8 cellular contexts compared by ENCODE assay signal in genomic region chr2:202375611-202376408, GRCh38. TPM values are rescaled to one million over a fixed set of nuclear protein-coding genes. Genes with fewer than 3 reads are reported as not detected.
DNase-seq lines count a peak whose midpoint lies in the region; ATAC-seq, FAIRE-seq and TF ChIP-seq lines count a peak whose summit lies in the region.

Gene BMPR2 (plus strand): TSS chr2:202376327. CDS start chr2:202377475, 1,148 bp downstream.

- peak; percentile 91 for DNase-seq in AG08395 (ENCODE audit: low spot score)
- peak; percentile 92 for DNase-seq in NCI-H345 (lab: John Stamatoyannopoulos, UW)
- peak; percentile 90 for DNase-seq in cerebellum (ENCODE audit: low spot score)
- DNase-seq in kidney, result peak; percentile 96
- DNase-seq in stimulated activated CD4-positive, alpha-beta T cell treated with anti-CD3 and anti-CD28 coated beads, Interleukin-15, amount 100 ng/mL, for 1 hour (ENCODE audit: low read depth in 1 of 2, low spot score in 1 of 2), result peak; percentile 74 to 82

- peak within 1 kb of the TSS; percentile 90 to 96 for H3K4me3 ChIP-seq in kidney (ENCODE audit: low read length in 2 of 2)

- H3K27ac ChIP-seq in kidney (ENCODE audit: low read depth in 2 of 2, low read length in 2 of 2), result peak within 1 kb of the TSS; percentile 93 to 97

- H3K9ac ChIP-seq in kidney (ENCODE audit: low read length in 2 of 2), result peak within 1 kb of the TSS; percentile 52 to 98

- peak; percentile 77 for ATAC-seq in GM19023 (IDR thresholded peaks at IDR 0.05; ENCODE audit: unreplicated experiment)
- ATAC-seq in HG03196 (IDR thresholded peaks at IDR 0.05; ENCODE audit: unreplicated experiment), result peak; percentile 69
- ATAC-seq in activated CD4-positive, CD25-positive, alpha-beta regulatory T cell treated with anti-CD3 and anti-CD28 coated beads, Interleukin-2, amount 50 U/mL, for 24 hours, result peak; percentile 81 to 83

- H3K36me3 ChIP-seq in kidney (ENCODE audit: control insufficient read depth in 1 of 2, insufficient read depth in 2 of 2, low read length in 2 of 2), result no peaks in the 10 kb centered on the region

- no peak for TF ChIP-seq CTCF in kidney (IDR thresholded peaks at IDR 0.05; ENCODE audit: borderline replicate concordance, extremely low read depth, insufficient read depth)

- intact Hi-C loops in kidney (cut with DNase I), result no loop called here

- no peaks in the 10 kb centered on the region for H3K9me3 ChIP-seq in kidney (ENCODE audit: control insufficient read depth in 1 of 2, low read length in 2 of 2)

- no peak for FAIRE-seq in kidney (lab: Jason Lieb, UNC)

- H3K4me1 ChIP-seq in kidney (ENCODE audit: control insufficient read depth in 1 of 2, insufficient read depth in 1 of 2, low read depth in 1 of 2, low read length in 2 of 2), result peaks cover 0 to 7% of the 10 kb centered on the region in 2 donors

RNA-seq across cellular contexts. Expression of gene BMPR2, which starts in this region (rescaled TPM):
- total RNA-seq in cerebellum, result 68.8 TPM
- 66.9 TPM for total RNA-seq in kidney
- polyA plus RNA-seq in kidney (ENCODE audit: insufficient read depth, low read depth, low replicate concordance), result 12.5 TPM

Comparison
In these comparisons a context has a peak if more than half of its experiments do, and no peak if none do; other contexts are left out.
1. Peak in every context shown above with its lines: DNase-seq, ATAC-seq, H3K4me3 ChIP-seq and H3K27ac ChIP-seq.